In genomic region chr2:23460983-23461382, GRCh38 we compare ENCODE assay signal across 27 cellular contexts.
"Had no signal": no experiment of that assay in that cellular context is flagged by ENCODE, and none has a peak within 500 bp of the region (broad histone marks: within the 10 kb centered on the region; RNA-seq: fewer than 3 reads in every experiment).

No MANE protein-coding gene starts in this region.

- H3K9me3 ChIP-seq: neutrophil, pancreas, prostate gland, right lobe of liver, sigmoid colon, suprapubic skin, testis, tibial artery, transverse colon, upper lobe of right lung, vagina had no signal

- DNase-seq: naive thymus-derived CD8-positive, alpha-beta T cell; nephron progenitor cell; nucleus accumbens; pancreas; retina; right cardiac atrium; right lobe of liver; sigmoid colon; small intestine; stimulated activated CD4-positive, alpha-beta T cell treated with anti-CD3 and anti-CD28 coated beads, Interleukin-15, amount 100 ng/mL, for 24 hours; stimulated activated CD4-positive, alpha-beta T cell treated with anti-CD3 and anti-CD28 coated beads, Interleukin-2, amount 100 ng/mL, for 24 hours; stimulated activated CD4-positive, alpha-beta T cell treated with anti-CD3 and anti-CD28 coated beads, Interleukin-2, amount 100 ng/mL, for 48 hours; stimulated activated CD4-positive, alpha-beta T cell treated with anti-CD3 and anti-CD28 coated beads, Interleukin-4, amount 100 ng/mL, for 24 hours; stimulated activated naive CD4-positive, alpha-beta T cell; stimulated activated naive CD8-positive, alpha-beta T cell treated with anti-CD3 and anti-CD28 coated beads, Interleukin-15, amount 100 ng/mL, for 72 hours; stimulated activated naive CD8-positive, alpha-beta T cell treated with anti-CD3 and anti-CD28 coated beads, Interleukin-15, Interleukin-2, amounts not matched to agents 100 U/mL and 50 U/mL, for 24 hours; substantia nigra; testis; tibial artery; transverse colon; upper lobe of right lung had no signal

- H3K4me3 ChIP-seq: pancreas, prostate gland, right lobe of liver, sigmoid colon, suprapubic skin, testis, tibial artery, transverse colon, upper lobe of right lung, vagina had no signal

- H3K27ac ChIP-seq: neutrophil, pancreas, prostate gland, right lobe of liver, sigmoid colon, suprapubic skin, testis, tibial artery, transverse colon, upper lobe of right lung, vagina had no signal

- H3K4me1 ChIP-seq: pancreas, prostate gland, right lobe of liver, suprapubic skin, testis, transverse colon, upper lobe of right lung, vagina had no signal

- H3K36me3 ChIP-seq: neutrophil, pancreas, prostate gland, right lobe of liver, sigmoid colon, suprapubic skin, tibial artery, transverse colon, upper lobe of right lung, vagina had no signal

- H3K27me3 ChIP-seq: pancreas, right lobe of liver, sigmoid colon, suprapubic skin, testis, tibial artery, transverse colon, upper lobe of right lung, vagina had no signal

- ATAC-seq: naive thymus-derived CD8-positive, alpha-beta T cell; natural killer cell treated with Interleukin-12 subunit alpha and Interleukin-12 subunit beta and Interleukin-15 and Interleukin-18, amount 100 ng/mL, for 72 hours; pancreas; right cardiac atrium; stimulated activated memory B cell treated with anti-CD40 and anti-IgM and Interleukin-4, amounts not matched to agents 10 μg/mL and 1 μg/mL and 100 μg/mL, for 72 hours; stimulated activated naive CD8-positive, alpha-beta T cell treated with anti-CD3 and anti-CD28 coated beads, Interleukin-15, Interleukin-2, amounts not matched to agents 100 U/mL and 50 U/mL, for 24 hours had no signal
